9 cellular contexts compared by ENCODE assay signal in the genomic region with DNA sequence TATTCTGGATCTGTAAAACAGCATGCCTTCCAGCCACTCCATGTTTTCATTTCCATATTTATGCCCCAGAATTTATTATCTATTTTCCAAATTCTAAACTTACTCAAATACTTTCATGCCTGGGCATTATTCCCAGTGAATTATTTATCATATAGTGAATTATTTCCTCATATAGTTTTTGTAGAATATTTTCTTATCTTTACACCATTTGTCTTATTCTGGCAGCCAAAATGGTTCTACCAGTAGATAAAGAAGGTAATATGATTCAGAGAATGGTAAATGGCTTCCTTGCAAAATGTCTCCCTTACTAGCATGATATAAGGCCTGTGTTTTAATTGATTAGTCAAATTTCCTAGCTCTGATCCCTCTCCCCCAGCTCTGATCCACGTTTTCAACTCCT.
"Had no signal": no experiment of that assay in that cellular context is flagged by ENCODE, and none has a peak within 500 bp of the region (broad histone marks: within the 10 kb centered on the region; RNA-seq: fewer than 3 reads in every experiment).

No MANE protein-coding gene starts in this region.

- H3K4me1 Mint-ChIP-seq: GM23338 had no signal

- H3K9me3 Mint-ChIP-seq: GM23338, H9 had no signal

- ATAC-seq: GM23338, HepG2, K562 had no signal

- H3K4me3 ChIP-seq: GM23338, K562 had no signal

- H3K4me2 ChIP-seq: GM23338 had no signal

- H3K4me3 Mint-ChIP-seq: GM23338, H9 had no signal

- H3K27ac ChIP-seq: HL-60 had no signal

- FAIRE-seq: H1, H54, HepG2, K562 had no signal

- DNase-seq: H9, HCEC 1CT, KG1 had no signal

- H2AFZ ChIP-seq: GM23338 had no signal

- H3K27ac Mint-ChIP-seq: GM23338, H9 had no signal
